Comparison of ENCODE assay signal across 1 cellular context in genomic region chr7:143391462-143392404, GRCh38.
TF ChIP-seq lines count a peak whose summit lies in the region.

No MANE protein-coding gene starts in this region.

TF ChIP-seq in HepG2, 621 proteins besides CTCF, POLR2A, EP300 and RAD21 (continues in another document):
- TF ChIP-seq CHD4 (IDR thresholded peaks at IDR 0.05; ENCODE audit: borderline replicate concordance, low read length) (no peak), ZBTB25 (CRISPR knock-in tag; IDR thresholded peaks at IDR 0.05) (no peak), ZFY (CRISPR knock-in tag; IDR thresholded peaks at IDR 0.05) (peak; percentile 37; the same call in 1 of the 2 replicates), POGZ (CRISPR knock-in tag; IDR thresholded peaks at IDR 0.05) (peak; percentile 54), SAP130 (CRISPR knock-in tag; IDR thresholded peaks at IDR 0.05; ENCODE audit: low read depth) (peak; percentile 30; the same call in 1 of the 2 replicates), NFKB2 (CRISPR knock-in tag; IDR thresholded peaks at IDR 0.05; ENCODE audit: borderline replicate concordance) (no peak), RNF2 (conservative IDR thresholded peaks at IDR 0.05; ENCODE audit: low read depth) (no peak), ZNF160 (CRISPR knock-in tag; IDR thresholded peaks at IDR 0.05) (no peak), YEATS2 (CRISPR knock-in tag; IDR thresholded peaks at IDR 0.05; ENCODE audit: borderline replicate concordance) (no peak), SMAD9 (CRISPR knock-in tag; IDR thresholded peaks at IDR 0.05) (no peak), ZNF713 (CRISPR knock-in tag; IDR thresholded peaks at IDR 0.05) (no peak), NR3C1 (CRISPR knock-in tag; IDR thresholded peaks at IDR 0.05) (no peak), ZNF225 (CRISPR knock-in tag; IDR thresholded peaks at IDR 0.05) (no peak), HNRNPLL (IDR thresholded peaks at IDR 0.05; ENCODE audit: low read depth, low read length, poor library complexity, severe bottlenecking) (no peak), AGO1 (IDR thresholded peaks at IDR 0.05; ENCODE audit: low read depth, low read length, poor library complexity, severe bottlenecking) (no peak), WIZ (CRISPR knock-in tag; IDR thresholded peaks at IDR 0.05) (0 out of 2 replicates have a peak, but pooled peaks have one; percentile 51), HDAC6 (IDR thresholded peaks at IDR 0.05; ENCODE audit: low read depth, low read length) (no peak), RXRB (CRISPR knock-in tag; IDR thresholded peaks at IDR 0.05; ENCODE audit: borderline replicate concordance) (no peak), BATF2 (CRISPR knock-in tag; IDR thresholded peaks at IDR 0.05) (no peak), GZF1 (CRISPR knock-in tag; IDR thresholded peaks at IDR 0.05) (no peak), ZNF83 (CRISPR knock-in tag; IDR thresholded peaks at IDR 0.05; ENCODE audit: borderline replicate concordance) (no peak), ARID2 (CRISPR knock-in tag; IDR thresholded peaks at IDR 0.05; ENCODE audit: borderline replicate concordance) (no peak), JUN (CRISPR knock-in tag; IDR thresholded peaks at IDR 0.05) (no peak), ELF3 (CRISPR knock-in tag; IDR thresholded peaks at IDR 0.05) (peak; percentile 68; the same call in 1 of the 2 replicates), HDAC2 (CRISPR knock-in tag; IDR thresholded peaks at IDR 0.05) (peak; percentile 37; the same call in 1 of the 2 replicates), ZBTB7A (CRISPR knock-in tag; IDR thresholded peaks at IDR 0.05) (no peak), ZNF513 (CRISPR knock-in tag; conservative IDR thresholded peaks at IDR 0.05) (no peak), SP2 (CRISPR knock-in tag; IDR thresholded peaks at IDR 0.05) (no peak), ZNF772 (CRISPR knock-in tag; IDR thresholded peaks at IDR 0.05) (no peak), ZKSCAN8 (CRISPR knock-in tag; IDR thresholded peaks at IDR 0.05; ENCODE audit: borderline replicate concordance) (no peak), CBX1 (IDR thresholded peaks at IDR 0.05; ENCODE audit: low read depth) (no peak), TGIF2 (CRISPR knock-in tag; IDR thresholded peaks at IDR 0.05) (no peak), ZNF670 (CRISPR knock-in tag; IDR thresholded peaks at IDR 0.05; ENCODE audit: borderline replicate concordance) (no peak), ZNF451 (CRISPR knock-in tag; IDR thresholded peaks at IDR 0.05) (no peak), ZNF33A (CRISPR knock-in tag; IDR thresholded peaks at IDR 0.05; ENCODE audit: borderline replicate concordance) (no peak), RFXANK (CRISPR knock-in tag; IDR thresholded peaks at IDR 0.05) (no peak), KMT2A (CRISPR knock-in tag; IDR thresholded peaks at IDR 0.05) (0 out of 2 replicates have a peak, but pooled peaks have one; percentile 38), ETS1 (CRISPR knock-in tag; IDR thresholded peaks at IDR 0.05) (no peak), ZNF570 (CRISPR knock-in tag; IDR thresholded peaks at IDR 0.05; ENCODE audit: borderline replicate concordance) (no peak), REL (CRISPR knock-in tag; conservative IDR thresholded peaks at IDR 0.05) (no peak), ZSCAN25 (CRISPR knock-in tag; IDR thresholded peaks at IDR 0.05) (no peak), ZNF605 (CRISPR knock-in tag; IDR thresholded peaks at IDR 0.05) (0 out of 2 replicates have a peak, but pooled peaks have one; percentile 39), NR2C2 (CRISPR knock-in tag; IDR thresholded peaks at IDR 0.05; ENCODE audit: borderline replicate concordance) (peak; percentile 26; the same call in 1 of the 2 replicates), HMGXB4 (CRISPR knock-in tag; IDR thresholded peaks at IDR 0.05; ENCODE audit: borderline replicate concordance in 1 of 2, low read depth in 1 of 2) (no peak), MAFF (IDR thresholded peaks at IDR 0.05; ENCODE audit: low read depth, low read length) (no peak), ZNF761 (CRISPR knock-in tag; conservative IDR thresholded peaks at IDR 0.05) (no peak), ZNF703 (CRISPR knock-in tag; IDR thresholded peaks at IDR 0.05; ENCODE audit: borderline replicate concordance) (no peak)
- TF ChIP-seq, protein P1, sequence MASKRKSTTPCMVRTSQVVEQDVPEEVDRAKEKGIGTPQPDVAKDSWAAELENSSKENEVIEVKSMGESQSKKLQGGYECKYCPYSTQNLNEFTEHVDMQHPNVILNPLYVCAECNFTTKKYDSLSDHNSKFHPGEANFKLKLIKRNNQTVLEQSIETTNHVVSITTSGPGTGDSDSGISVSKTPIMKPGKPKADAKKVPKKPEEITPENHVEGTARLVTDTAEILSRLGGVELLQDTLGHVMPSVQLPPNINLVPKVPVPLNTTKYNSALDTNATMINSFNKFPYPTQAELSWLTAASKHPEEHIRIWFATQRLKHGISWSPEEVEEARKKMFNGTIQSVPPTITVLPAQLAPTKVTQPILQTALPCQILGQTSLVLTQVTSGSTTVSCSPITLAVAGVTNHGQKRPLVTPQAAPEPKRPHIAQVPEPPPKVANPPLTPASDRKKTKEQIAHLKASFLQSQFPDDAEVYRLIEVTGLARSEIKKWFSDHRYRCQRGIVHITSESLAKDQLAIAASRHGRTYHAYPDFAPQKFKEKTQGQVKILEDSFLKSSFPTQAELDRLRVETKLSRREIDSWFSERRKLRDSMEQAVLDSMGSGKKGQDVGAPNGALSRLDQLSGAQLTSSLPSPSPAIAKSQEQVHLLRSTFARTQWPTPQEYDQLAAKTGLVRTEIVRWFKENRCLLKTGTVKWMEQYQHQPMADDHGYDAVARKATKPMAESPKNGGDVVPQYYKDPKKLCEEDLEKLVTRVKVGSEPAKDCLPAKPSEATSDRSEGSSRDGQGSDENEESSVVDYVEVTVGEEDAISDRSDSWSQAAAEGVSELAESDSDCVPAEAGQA (IDR thresholded peaks at IDR 0.05; ENCODE audit: low read depth), result no peak
- TF ChIP-seq, protein P1 (CRISPR knock-in tag; IDR thresholded peaks at IDR 0.05; ENCODE audit: borderline replicate concordance), result no peak
- TF ChIP-seq, protein P2, sequence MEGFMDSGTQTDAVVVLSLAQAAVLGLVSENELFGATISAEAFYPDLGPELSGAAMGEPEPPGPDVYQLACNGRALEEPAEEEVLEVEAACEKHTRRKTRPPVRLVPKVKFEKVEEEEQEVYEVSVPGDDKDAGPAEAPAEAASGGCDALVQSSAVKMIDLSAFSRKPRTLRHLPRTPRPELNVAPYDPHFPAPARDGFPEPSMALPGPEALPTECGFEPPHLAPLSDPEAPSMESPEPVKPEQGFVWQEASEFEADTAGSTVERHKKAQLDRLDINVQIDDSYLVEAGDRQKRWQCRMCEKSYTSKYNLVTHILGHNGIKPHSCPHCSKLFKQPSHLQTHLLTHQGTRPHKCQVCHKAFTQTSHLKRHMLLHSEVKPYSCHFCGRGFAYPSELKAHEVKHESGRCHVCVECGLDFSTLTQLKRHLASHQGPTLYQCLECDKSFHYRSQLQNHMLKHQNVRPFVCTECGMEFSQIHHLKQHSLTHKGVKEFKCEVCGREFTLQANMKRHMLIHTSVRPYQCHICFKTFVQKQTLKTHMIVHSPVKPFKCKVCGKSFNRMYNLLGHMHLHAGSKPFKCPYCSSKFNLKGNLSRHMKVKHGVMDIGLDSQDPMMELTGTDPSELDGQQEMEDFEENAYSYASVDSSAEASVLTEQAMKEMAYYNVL (CRISPR knock-in tag; IDR thresholded peaks at IDR 0.05; ENCODE audit: borderline replicate concordance), result no peak
- TF ChIP-seq, protein P3, sequence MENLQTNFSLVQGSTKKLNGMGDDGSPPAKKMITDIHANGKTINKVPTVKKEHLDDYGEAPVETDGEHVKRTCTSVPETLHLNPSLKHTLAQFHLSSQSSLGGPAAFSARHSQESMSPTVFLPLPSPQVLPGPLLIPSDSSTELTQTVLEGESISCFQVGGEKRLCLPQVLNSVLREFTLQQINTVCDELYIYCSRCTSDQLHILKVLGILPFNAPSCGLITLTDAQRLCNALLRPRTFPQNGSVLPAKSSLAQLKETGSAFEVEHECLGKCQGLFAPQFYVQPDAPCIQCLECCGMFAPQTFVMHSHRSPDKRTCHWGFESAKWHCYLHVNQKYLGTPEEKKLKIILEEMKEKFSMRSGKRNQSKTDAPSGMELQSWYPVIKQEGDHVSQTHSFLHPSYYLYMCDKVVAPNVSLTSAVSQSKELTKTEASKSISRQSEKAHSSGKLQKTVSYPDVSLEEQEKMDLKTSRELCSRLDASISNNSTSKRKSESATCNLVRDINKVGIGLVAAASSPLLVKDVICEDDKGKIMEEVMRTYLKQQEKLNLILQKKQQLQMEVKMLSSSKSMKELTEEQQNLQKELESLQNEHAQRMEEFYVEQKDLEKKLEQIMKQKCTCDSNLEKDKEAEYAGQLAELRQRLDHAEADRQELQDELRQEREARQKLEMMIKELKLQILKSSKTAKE (CRISPR knock-in tag; IDR thresholded peaks at IDR 0.05; ENCODE audit: borderline replicate concordance), result no peak
- TF ChIP-seq, protein P4, sequence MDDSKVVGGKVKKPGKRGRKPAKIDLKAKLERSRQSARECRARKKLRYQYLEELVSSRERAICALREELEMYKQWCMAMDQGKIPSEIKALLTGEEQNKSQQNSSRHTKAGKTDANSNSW (CRISPR knock-in tag; IDR thresholded peaks at IDR 0.05; ENCODE audit: borderline replicate concordance), result no peak
